In genomic region chr11:67628710-67629385, GRCh38 we compare ENCODE assay signal across 9 cellular contexts. TPM values are rescaled to one million over a fixed set of nuclear protein-coding genes. Genes with fewer than 3 reads are reported as not detected.
A peak's percentile ranks its signal among the peaks of the same experiment; 100 is the strongest.
DNase-seq lines count a peak whose midpoint lies in the region; ATAC-seq and TF ChIP-seq lines count a peak whose summit lies in the region.
"Had no signal": no experiment of that assay in that cellular context is flagged by ENCODE, and none has a peak within 500 bp of the region (broad histone marks: within the 10 kb centered on the region; RNA-seq: fewer than 3 reads in every experiment).

No MANE protein-coding gene starts in this region.

- DNase-seq in HAP-1 (ENCODE audit: low spot score in 2 of 2), result no peak
- peak in 1 of 2 donors; percentile 24 for DNase-seq in heart right ventricle
- DNase-seq in gastrocnemius medialis, result no peak
- no peak for DNase-seq in retina
- DNase-seq in SK-N-DZ (ENCODE audit: low spot score), result no peak
- DNase-seq in germinal center (ENCODE audit: low spot score), result no peak

- H3K36me3 ChIP-seq in HAP-1 (replicated peaks) (0 out of 2 replicates have a peak, but pooled peaks cover 5% of the 10 kb centered on the region), heart right ventricle (no peaks in the 10 kb centered on the region), gastrocnemius medialis (no peaks in the 10 kb centered on the region)

- in situ Hi-C loops in HAP-1 (cut with MboI; ENCODE audit: low sequenced_read_pairs), result no loop called here
- in situ Hi-C loops in gastrocnemius medialis (cut with MboI; ENCODE audit: low sequenced_read_pairs in 4 of 4), result no loop called here

- intact Hi-C loops in heart right ventricle (cut with DNase I), result loop anchor here in 1 of 10 donors (2.0 kb wide), 1 partner anchor 30 kb away; no protein-coding TSS in a partner anchor
- intact Hi-C loops in gastrocnemius medialis (cut with DNase I; ENCODE audit: low total_unique reads), result no loop called here

- ATAC-seq in heart right ventricle (no peak), gastrocnemius medialis (no peak), HG02981 (IDR thresholded peaks at IDR 0.05; ENCODE audit: unreplicated experiment) (no peak)

- H3K27ac ChIP-seq in VCaP (peak overlapping the region; percentile 96), heart right ventricle (peak overlapping the region; percentile 79 to 98 (median 90)), gastrocnemius medialis (peak overlapping the region; percentile 89 to 98 (median 92))

- no peak for TF ChIP-seq CTCF in VCaP (conservative IDR thresholded peaks at IDR 0.05)
- no peak for TF ChIP-seq CTCF in heart right ventricle (IDR thresholded peaks at IDR 0.05)
- no peak for TF ChIP-seq CTCF in gastrocnemius medialis (IDR thresholded peaks at IDR 0.05 in 4 of 5, conservative IDR thresholded peaks at IDR 0.05 in 1 of 5)

- no peak for TF ChIP-seq POLR2A in gastrocnemius medialis (IDR thresholded peaks at IDR 0.05)

- peak overlapping the region; percentile 37 for H3K4me3 ChIP-seq in HAP-1
- H3K4me3 ChIP-seq in heart right ventricle, result peak overlapping the region; percentile 47 to 80 (median 63)
- peak overlapping the region; percentile 71 to 80 (median 77) for H3K4me3 ChIP-seq in gastrocnemius medialis

- 48 to 50% methylated on average over 25 of the region's 25 CpGs for WGBS in heart right ventricle, 2 donors

- H3K9me3 ChIP-seq in HAP-1 (no peaks in the 10 kb centered on the region), heart right ventricle (no peaks in the 10 kb centered on the region), gastrocnemius medialis (no peaks in the 10 kb centered on the region)

- H3K4me1 ChIP-seq in HAP-1 (peaks cover 14% of the 10 kb centered on the region), heart right ventricle (peaks cover 0 to 30% (median 19%) of the 10 kb centered on the region in 9 donors), gastrocnemius medialis (peaks cover 5% of the 10 kb centered on the region in 2 donors)

- H3K27me3 ChIP-seq in HAP-1 (ENCODE audit: low read depth) (no peaks in the 10 kb centered on the region), heart right ventricle (no peaks in the 10 kb centered on the region), gastrocnemius medialis (no peaks in the 10 kb centered on the region)

RNA-seq across cellular contexts. Expression of gene NUDT8, which starts 0.9 kb away (rescaled TPM):
- total RNA-seq in heart right ventricle (10 to 100 TPM; 40.5 to 93.4 (median 51.7) TPM), gastrocnemius medialis (10 to 100 TPM; 23.3 to 42.4 (median 36.2) TPM)
- 100 to 1,000 TPM in 1 of 2 donors, 10 to 100 TPM in 1; 48.1 to 107 TPM for polyA plus RNA-seq in heart right ventricle
- 0.53 and 3.9 TPM in 2 replicates for polyA plus RNA-seq in SK-N-DZ (2014; cell fraction: cytosol; rRNA removed)
- 7.1 and 8.2 TPM in 2 replicates for polyA plus RNA-seq in SK-N-DZ (2014; cell fraction: nucleus; rRNA removed)

RNA-seq across cellular contexts. Expression of gene TBX10, which starts 10.7 kb away (rescaled TPM):
- total RNA-seq in heart right ventricle, result under 1 TPM in 3 of 10 donors, not detected in 7; 0.17 to 0.44 (median 0.28) TPM
- not detected for polyA plus RNA-seq in heart right ventricle
- not detected for total RNA-seq in gastrocnemius medialis
- not detected in 2 replicates for polyA plus RNA-seq in SK-N-DZ (2014; cell fraction: cytosol; rRNA removed)
- polyA plus RNA-seq in SK-N-DZ (2014; cell fraction: nucleus; rRNA removed), result not detected in 2 replicates
- total RNA-seq: NCI-H460 had no signal

RNA-seq across cellular contexts. Expression of gene ACY3, which starts 21.7 kb away (rescaled TPM):
- total RNA-seq in heart right ventricle (not detected), gastrocnemius medialis (not detected)
- polyA plus RNA-seq in heart right ventricle, result not detected
- not detected in 2 replicates for polyA plus RNA-seq in SK-N-DZ (2014; cell fraction: cytosol; rRNA removed)
- polyA plus RNA-seq in SK-N-DZ (2014; cell fraction: nucleus; rRNA removed), result not detected in 2 replicates
- total RNA-seq: NCI-H460 had no signal

RNA-seq across cellular contexts. Expression of gene NDUFV1, which starts 22.1 kb away (rescaled TPM):
- total RNA-seq in heart right ventricle, result 100 to 1,000 TPM; 406 to 712 (median 638) TPM
- polyA plus RNA-seq in heart right ventricle, result 100 to 1,000 TPM; 295 to 387 TPM
- 100 to 1,000 TPM; 306 to 608 (median 365) TPM for total RNA-seq in gastrocnemius medialis
- polyA plus RNA-seq in SK-N-DZ (2014; cell fraction: cytosol; rRNA removed), result 395 and 424 TPM in 2 replicates
- 612 and 857 TPM in 2 replicates for polyA plus RNA-seq in SK-N-DZ (2014; cell fraction: nucleus; rRNA removed)

RNA-seq across cellular contexts. Expression of gene GSTP1, which starts 45.2 kb away (rescaled TPM):
- total RNA-seq in heart right ventricle (100 to 1,000 TPM; 249 to 430 (median 303) TPM), gastrocnemius medialis (100 to 1,000 TPM; 316 to 866 (median 549) TPM)
- polyA plus RNA-seq in heart right ventricle, result 100 to 1,000 TPM; 462 to 642 TPM
- 770 and 836 TPM in 2 replicates for polyA plus RNA-seq in SK-N-DZ (2014; cell fraction: cytosol; rRNA removed)
- 584 and 761 TPM in 2 replicates for polyA plus RNA-seq in SK-N-DZ (2014; cell fraction: nucleus; rRNA removed)
